1 cellular context compared by ENCODE assay signal in genomic region chr19:48354332-48354992, GRCh38.
A peak's percentile ranks its signal among the peaks of the same experiment; 100 is the strongest.
TF ChIP-seq lines count a peak whose summit lies in the region.

No MANE protein-coding gene starts in this region.

TF ChIP-seq in HepG2, 621 proteins besides CTCF, POLR2A, EP300 and RAD21 (continued from another document and continues in another):
- TF ChIP-seq ZNF275 (CRISPR knock-in tag; IDR thresholded peaks at IDR 0.05; ENCODE audit: borderline replicate concordance) (no peak), GABPB1 (CRISPR knock-in tag; IDR thresholded peaks at IDR 0.05) (no peak), HCFC1 (IDR thresholded peaks at IDR 0.05; ENCODE audit: low read depth, low read length) (no peak), ZNF557 (CRISPR knock-in tag; IDR thresholded peaks at IDR 0.05) (no peak; the same call in 1 of the 2 replicates), ATF5 (CRISPR knock-in tag; IDR thresholded peaks at IDR 0.05; ENCODE audit: low read depth) (no peak), FOXC1 (CRISPR knock-in tag; IDR thresholded peaks at IDR 0.05; ENCODE audit: borderline replicate concordance) (peak; percentile 68; the same call in 1 of the 2 replicates), MIER2 (CRISPR knock-in tag; IDR thresholded peaks at IDR 0.05) (no peak), PHF8 (CRISPR knock-in tag; IDR thresholded peaks at IDR 0.05) (no peak), RNF219 (CRISPR knock-in tag; IDR thresholded peaks at IDR 0.05) (0 out of 2 replicates have a peak, but pooled peaks have one; percentile 53), DMTF1 (CRISPR knock-in tag; IDR thresholded peaks at IDR 0.05) (no peak), TFE3 (CRISPR knock-in tag; IDR thresholded peaks at IDR 0.05) (peak; percentile 65; the same call in 1 of the 2 replicates), RORA (CRISPR knock-in tag; IDR thresholded peaks at IDR 0.05) (no peak), ZNF878 (CRISPR knock-in tag; IDR thresholded peaks at IDR 0.05) (peak; percentile 74), ZNF20 (CRISPR knock-in tag; IDR thresholded peaks at IDR 0.05) (no peak), ZBTB7B (CRISPR knock-in tag; IDR thresholded peaks at IDR 0.05) (peak; percentile 50; the same call in 1 of the 2 replicates), ZNF17 (CRISPR knock-in tag; IDR thresholded peaks at IDR 0.05) (no peak), FOXJ3 (CRISPR knock-in tag; IDR thresholded peaks at IDR 0.05; ENCODE audit: borderline replicate concordance) (peak; percentile 88), HOXA9 (CRISPR knock-in tag; IDR thresholded peaks at IDR 0.05; ENCODE audit: borderline replicate concordance) (no peak), TBX2 (CRISPR knock-in tag; IDR thresholded peaks at IDR 0.05; ENCODE audit: borderline replicate concordance) (peak; percentile 90), ZNF674 (CRISPR knock-in tag; IDR thresholded peaks at IDR 0.05; ENCODE audit: low read depth) (no peak), ZNF670 (CRISPR knock-in tag; IDR thresholded peaks at IDR 0.05; ENCODE audit: borderline replicate concordance) (peak; percentile 75; the same call in 1 of the 2 replicates), ZC3H4 (CRISPR knock-in tag; IDR thresholded peaks at IDR 0.05; ENCODE audit: borderline replicate concordance) (no peak), ZKSCAN1 (IDR thresholded peaks at IDR 0.05; ENCODE audit: low read length) (peak; percentile 98), ZNF766 (CRISPR knock-in tag; IDR thresholded peaks at IDR 0.05; ENCODE audit: borderline replicate concordance) (no peak; the same call in 1 of the 2 replicates), ZNF781 (CRISPR knock-in tag; IDR thresholded peaks at IDR 0.05; ENCODE audit: borderline replicate concordance, not compliant biosample characterization) (no peak), ZNF260 (CRISPR knock-in tag; IDR thresholded peaks at IDR 0.05; ENCODE audit: borderline replicate concordance, low read depth) (no peak), ZNF609 (CRISPR knock-in tag; IDR thresholded peaks at IDR 0.05; ENCODE audit: borderline replicate concordance) (peak; percentile 95; the same call in 1 of the 2 replicates), ZNF672 (CRISPR knock-in tag; IDR thresholded peaks at IDR 0.05) (no peak), ZNF775 (CRISPR knock-in tag; IDR thresholded peaks at IDR 0.05; ENCODE audit: borderline replicate concordance) (no peak), ZNF317 (CRISPR knock-in tag; IDR thresholded peaks at IDR 0.05) (peak; percentile 81), ZBTB42 (CRISPR knock-in tag; IDR thresholded peaks at IDR 0.05) (no peak), RARA (CRISPR knock-in tag; IDR thresholded peaks at IDR 0.05) (peak; percentile 89), RFX1 (IDR thresholded peaks at IDR 0.05) (no peak), IRX3 (CRISPR knock-in tag; IDR thresholded peaks at IDR 0.05; ENCODE audit: borderline replicate concordance, low read depth) (no peak), ZHX2 (IDR thresholded peaks at IDR 0.05; ENCODE audit: low read depth) (0 out of 2 replicates have a peak, but pooled peaks have one; percentile 59), ZHX2 (CRISPR knock-in tag; IDR thresholded peaks at IDR 0.05; ENCODE audit: borderline replicate concordance) (no peak), DMAP1 (CRISPR knock-in tag; IDR thresholded peaks at IDR 0.05) (no peak), ZNF576 (CRISPR knock-in tag; IDR thresholded peaks at IDR 0.05) (no peak), ZNF784 (CRISPR knock-in tag; IDR thresholded peaks at IDR 0.05; ENCODE audit: borderline replicate concordance) (peak; percentile 75; the same call in 1 of the 2 replicates), TGIF2 (CRISPR knock-in tag; IDR thresholded peaks at IDR 0.05) (peak; percentile 79), ZFY (CRISPR knock-in tag; IDR thresholded peaks at IDR 0.05) (no peak), PHB2 (IDR thresholded peaks at IDR 0.05; ENCODE audit: partially characterized antibody) (no peak), ZNF446 (CRISPR knock-in tag; IDR thresholded peaks at IDR 0.05) (no peak), NFE2 (CRISPR knock-in tag; IDR thresholded peaks at IDR 0.05) (peak; percentile 98)
